Comparison of ENCODE assay signal across 21 cellular contexts in the genomic region with DNA sequence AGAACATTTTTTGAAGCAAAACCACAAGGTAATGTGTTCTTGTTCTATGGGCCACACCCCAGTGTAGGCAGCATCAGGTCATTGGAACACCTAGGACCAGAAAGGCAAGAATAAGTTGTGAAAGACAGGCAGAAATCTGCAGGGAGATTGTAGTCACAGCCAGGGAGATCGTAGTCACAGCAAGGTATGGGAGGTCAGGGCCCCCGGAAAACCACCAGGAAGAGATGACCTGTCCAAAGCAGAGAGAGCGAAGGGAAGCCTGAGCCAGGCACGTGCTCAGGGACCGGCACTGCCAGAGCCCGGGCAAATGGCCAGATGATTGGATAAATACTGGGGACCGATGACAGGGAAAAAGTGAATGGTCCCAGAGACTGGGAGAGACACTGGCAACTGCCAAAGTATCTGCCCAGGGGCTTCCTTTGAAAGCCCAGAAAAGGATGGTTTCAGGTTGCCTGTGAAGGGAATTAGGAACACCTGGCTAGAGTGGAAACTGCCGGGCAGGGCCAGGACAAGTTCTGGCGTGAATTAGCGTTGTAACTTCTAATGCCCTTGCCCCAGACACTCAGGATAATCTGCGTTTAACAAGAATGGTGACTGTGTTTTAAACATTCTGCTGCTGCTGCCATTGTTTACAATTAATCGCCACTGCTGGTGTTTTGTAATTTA. TPM values are rescaled to one million over a fixed set of nuclear protein-coding genes. Genes with fewer than 3 reads are reported as not detected.
DNase-seq lines count a peak whose midpoint lies in the region; ATAC-seq and TF ChIP-seq lines count a peak whose summit lies in the region.
"Had no signal": no experiment of that assay in that cellular context is flagged by ENCODE, and none has a peak within 500 bp of the region (broad histone marks: within the 10 kb centered on the region; RNA-seq: fewer than 3 reads in every experiment).

No MANE protein-coding gene starts in this region.

- no peaks in the 10 kb centered on the region for H3K9me3 Mint-ChIP-seq in natural killer cell treated with Interleukin-12 subunit alpha and Interleukin-12 subunit beta and Interleukin-15 and Interleukin-18, amount 100 ng/mL, for 72 hours
- H3K9me3 Mint-ChIP-seq: naive thymus-derived CD4-positive, alpha-beta T cell had no signal

- intact Hi-C loops in PC-3 (cut with micrococcal nuclease): no loop called here
- intact Hi-C loops in esophagus squamous epithelium (cut with DNase I): no loop called here
- intact Hi-C loops in thyroid gland (cut with DNase I): no loop called here

- no peak overlapping the region for H3K4me3 Mint-ChIP-seq in natural killer cell treated with Interleukin-12 subunit alpha and Interleukin-12 subunit beta and Interleukin-15 and Interleukin-18, amount 100 ng/mL, for 72 hours
- H3K4me3 Mint-ChIP-seq: naive thymus-derived CD4-positive, alpha-beta T cell had no signal

- H3K36me3 ChIP-seq in PC-3 (ENCODE audit: low read depth, low read length) (no peaks in the 10 kb centered on the region), esophagus squamous epithelium (no peaks in the 10 kb centered on the region), thymus (ENCODE audit: control insufficient read depth, insufficient read depth) (no peaks in the 10 kb centered on the region), thyroid gland (no peaks in the 10 kb centered on the region)
- H3K36me3 ChIP-seq: ascending aorta, BE2C had no signal

- H3K9me3 ChIP-seq in PC-3 (ENCODE audit: low read length): no peaks in the 10 kb centered on the region
- H3K9me3 ChIP-seq in esophagus squamous epithelium: no peaks in the 10 kb centered on the region
- H3K9me3 ChIP-seq in thymus (ENCODE audit: control insufficient read depth): no peaks in the 10 kb centered on the region
- H3K9me3 ChIP-seq in thyroid gland: no peaks in the 10 kb centered on the region
- H3K9me3 ChIP-seq: ascending aorta, BE2C, testis had no signal

- no peaks in the 10 kb centered on the region for H3F3A ChIP-seq in PC-3 (ENCODE audit: low read length, unreplicated experiment)

- DNase-seq in M059J (ENCODE audit: low read depth) (peak; percentile 65), PC-3 (peak; percentile 21), esophagus squamous epithelium (lab: John Stamatoyannopoulos, UW) (no peak), thyroid gland (no peak), foreskin fibroblast (no peak)
- DNase-seq in natural killer cell treated with Interleukin-12 subunit alpha and Interleukin-12 subunit beta and Interleukin-15 and Interleukin-18, amount 100 ng/mL, for 72 hours (ENCODE audit: low spot score): no peak
- DNase-seq: activated CD4-positive, alpha-beta T cell treated with anti-CD3 and anti-CD28 coated beads, Interleukin-2, amount 50 U/mL, for 4 hours; activated naive CD4-positive, alpha-beta T cell treated with Interleukin-2 at 50 U/mL for 16 hours; BE2C; Karpas-422; naive thymus-derived CD4-positive, alpha-beta T cell; NCI-H1436 treated with DMSO at 0.1 percent for 48 hours; NCI-H446 treated with DMSO at 0.1 percent for 48 hours; posterior cingulate gyrus; testis had no signal

- no TSS peak for BruUV-seq in PC-3 (replicated peaks; lab: Mats Ljungman, UMichigan)

- H3K27me3 ChIP-seq in PC-3 (ENCODE audit: low read length) (no peaks in the 10 kb centered on the region), esophagus squamous epithelium (no peaks in the 10 kb centered on the region), thymus (ENCODE audit: control insufficient read depth, insufficient read depth) (no peaks in the 10 kb centered on the region), thyroid gland (no peaks in the 10 kb centered on the region)
- H3K27me3 ChIP-seq: ascending aorta, BE2C, testis had no signal

- no peaks in the 10 kb centered on the region for H3K4me1 Mint-ChIP-seq in natural killer cell treated with Interleukin-12 subunit alpha and Interleukin-12 subunit beta and Interleukin-15 and Interleukin-18, amount 100 ng/mL, for 72 hours (ENCODE audit: low read depth in 2 of 2)

- H3K27ac Mint-ChIP-seq in natural killer cell treated with Interleukin-12 subunit alpha and Interleukin-12 subunit beta and Interleukin-15 and Interleukin-18, amount 100 ng/mL, for 72 hours: no peak overlapping the region
- H3K27ac Mint-ChIP-seq: naive thymus-derived CD4-positive, alpha-beta T cell had no signal

- H3K4me3 ChIP-seq in PC-3 (ENCODE audit: low read length) (no peak overlapping the region), esophagus squamous epithelium (peak overlapping the region in 3 of 4 donors; percentile 7 to 28 (median 24)), thymus (ENCODE audit: low read length) (no peak overlapping the region), thyroid gland (replicated peaks in 1 of 3) (no peak overlapping the region), foreskin fibroblast (ENCODE audit: low read depth in 1 of 2, low read length in 2 of 2) (no peak overlapping the region)
- H3K4me3 ChIP-seq: ascending aorta, testis had no signal

- ATAC-seq in PC-3: peak; percentile 24
- ATAC-seq in natural killer cell treated with Interleukin-12 subunit alpha and Interleukin-12 subunit beta and Interleukin-15 and Interleukin-18, amount 100 ng/mL, for 72 hours: no peak
- ATAC-seq: HCT116; naive thymus-derived CD4-positive, alpha-beta T cell had no signal

- no peaks in the 10 kb centered on the region for H3K9me2 ChIP-seq in PC-3 (replicated peaks; ENCODE audit: low read length)

- TF ChIP-seq CTCF in PC-3 (conservative IDR thresholded peaks at IDR 0.05; ENCODE audit: low read depth, low read length): no peak
- no peak for TF ChIP-seq CTCF in esophagus squamous epithelium (IDR thresholded peaks at IDR 0.05)
- TF ChIP-seq CTCF in thyroid gland (IDR thresholded peaks at IDR 0.05): no peak
- no peak for TF ChIP-seq CTCF in foreskin fibroblast (IDR thresholded peaks at IDR 0.05; ENCODE audit: low read depth, low read length)

- 18 to 21% methylated on average over 12 of the region's 12 CpGs for WGBS in esophagus squamous epithelium, 2 donors
- WGBS in thymus: 93% methylated on average over 12 of the region's 12 CpGs
- 61 to 74% methylated on average over 12 of the region's 12 CpGs for WGBS in thyroid gland, 2 donors

- CTCF ChIA-PET in PC-3 (lab: Charles Lee): no interaction called here

- POLR2A ChIA-PET in PC-3 (lab: Charles Lee; ENCODE audit: unreplicated experiment): no interaction called here

- H3K27ac ChIP-seq in PC-3 (ENCODE audit: low read length) (no peak overlapping the region), esophagus squamous epithelium (peak overlapping the region; percentile 78 to 95 (median 89)), thymus (ENCODE audit: low read depth) (peak overlapping the region; percentile 19), thyroid gland (no peak overlapping the region)
- H3K27ac ChIP-seq: ascending aorta, testis had no signal

- peaks cover 19 to 43% of the 10 kb centered on the region in 2 donors for H3K27me3 Mint-ChIP-seq in natural killer cell treated with Interleukin-12 subunit alpha and Interleukin-12 subunit beta and Interleukin-15 and Interleukin-18, amount 100 ng/mL, for 72 hours

- H3K9ac ChIP-seq in PC-3 (ENCODE audit: low read length): no peak overlapping the region

- H3K36me3 Mint-ChIP-seq in natural killer cell treated with Interleukin-12 subunit alpha and Interleukin-12 subunit beta and Interleukin-15 and Interleukin-18, amount 100 ng/mL, for 72 hours: no peaks in the 10 kb centered on the region
- H3K36me3 Mint-ChIP-seq: naive thymus-derived CD4-positive, alpha-beta T cell had no signal

- no peaks in the 10 kb centered on the region for H3K4me1 ChIP-seq in PC-3 (ENCODE audit: insufficient read depth, low read length)
- peaks cover 3 to 79% (median 28%) of the 10 kb centered on the region in 3 donors for H3K4me1 ChIP-seq in esophagus squamous epithelium
- H3K4me1 ChIP-seq in thymus (ENCODE audit: control insufficient read depth, insufficient read depth, low read length): no peaks in the 10 kb centered on the region
- H3K4me1 ChIP-seq in thyroid gland: no peaks in the 10 kb centered on the region
- H3K4me1 ChIP-seq: ascending aorta, BE2C, testis had no signal

- H2AFZ ChIP-seq in PC-3 (ENCODE audit: low read length): no peak overlapping the region; the same call in 1 of the 2 replicates

- no peaks in the 10 kb centered on the region for H3K79me2 ChIP-seq in PC-3 (ENCODE audit: low read length)

- TF ChIP-seq POLR2A in esophagus squamous epithelium (IDR thresholded peaks at IDR 0.05): no peak
- no peak for TF ChIP-seq POLR2A in thyroid gland (IDR thresholded peaks at IDR 0.05)

- H3K4me2 ChIP-seq in PC-3 (ENCODE audit: low read length): peak overlapping the region; percentile 46; the same call in 1 of the 2 replicates

- no peaks in the 10 kb centered on the region for H4K20me1 ChIP-seq in PC-3 (ENCODE audit: low read length)

RNA-seq across cellular contexts. Expression of gene NOBOX, which starts 3.9 kb away (rescaled TPM):
- total RNA-seq in M059J (2014; rRNA removed; shearing (Covaris generic)): not detected in 2 replicates
- total RNA-seq in PC-3 (2014; rRNA removed) (not detected in 2 replicates), esophagus squamous epithelium (not detected), thyroid gland (not detected)
- not detected for polyA plus RNA-seq in thymus
- not detected for total RNA-seq in natural killer cell treated with Interleukin-12 subunit alpha and Interleukin-12 subunit beta and Interleukin-15 and Interleukin-18, amount 100 ng/mL, for 72 hours
- total RNA-seq: ascending aorta; frontal cortex; lung microvascular endothelial cell; naive thymus-derived CD4-positive, alpha-beta T cell; skeletal muscle tissue had no signal
- polyA plus RNA-seq: naive thymus-derived CD4-positive, alpha-beta T cell had no signal

RNA-seq across cellular contexts. Expression of gene ARHGEF5, which starts 52.2 kb away (rescaled TPM):
- 3.3 and 4.2 TPM in 2 replicates for total RNA-seq in M059J (2014; rRNA removed; shearing (Covaris generic))
- 15.5 and 17.7 TPM in 2 replicates for total RNA-seq in PC-3 (2014; rRNA removed)
- 10 to 100 TPM; 29.2 to 59.3 (median 39.1) TPM for total RNA-seq in esophagus squamous epithelium
- polyA plus RNA-seq in thymus: 5.6 TPM
- total RNA-seq in thyroid gland: 100 to 1,000 TPM in 1 of 4 donors, 10 to 100 TPM in 3; 47.8 to 104 (median 71.4) TPM
- total RNA-seq in natural killer cell treated with Interleukin-12 subunit alpha and Interleukin-12 subunit beta and Interleukin-15 and Interleukin-18, amount 100 ng/mL, for 72 hours: 1 to 10 TPM; 1.3 to 3.8 TPM

Comparison
In these comparisons a context has a peak if more than half of its experiments do, and no peak if none do; other contexts are left out.
1. DNase-seq: peak in M059J (single experiment) and PC-3 (single experiment); none in esophagus squamous epithelium (single experiment), thyroid gland (0 of 2), natural killer cell treated with Interleukin-12 subunit alpha and Interleukin-12 subunit beta and Interleukin-15 and Interleukin-18, amount 100 ng/mL, for 72 hours (single experiment) and foreskin fibroblast (0 of 2).
2. H3K27ac ChIP-seq: peak in esophagus squamous epithelium (4 of 4) and thymus (single experiment); none in PC-3 (single experiment) and thyroid gland (0 of 3).
3. H3K4me3 ChIP-seq: peak in esophagus squamous epithelium (3 of 4); none in PC-3 (single experiment), thymus (single experiment), thyroid gland (0 of 3) and foreskin fibroblast (0 of 2).